ENCODE assay signal across 1 cellular context in genomic region chr20:34621383-34622367, GRCh38.
TF ChIP-seq lines count a peak whose summit lies in the region.

No MANE protein-coding gene starts in this region.

TF ChIP-seq in A549, 52 proteins besides CTCF, POLR2A, EP300 and RAD21:
- TF ChIP-seq, protein P1, sequence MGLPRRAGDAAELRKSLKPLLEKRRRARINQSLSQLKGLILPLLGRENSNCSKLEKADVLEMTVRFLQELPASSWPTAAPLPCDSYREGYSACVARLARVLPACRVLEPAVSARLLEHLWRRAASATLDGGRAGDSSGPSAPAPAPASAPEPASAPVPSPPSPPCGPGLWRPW (IDR thresholded peaks at IDR 0.05) = peak; percentile 79
- TF ChIP-seq CEBPB (IDR thresholded peaks at IDR 0.05) = peak; percentile 88 to 89
- TF ChIP-seq CHD2 (IDR thresholded peaks at IDR 0.05; ENCODE audit: low read length, partially characterized antibody) = no peak
- TF ChIP-seq GATA3 (IDR thresholded peaks at IDR 0.05; ENCODE audit: borderline replicate concordance) = peak; percentile 79
- peak; percentile 80 for TF ChIP-seq FOSL2 (IDR thresholded peaks at IDR 0.05)
- peak; percentile 87 for TF ChIP-seq FOSL2 (CRISPR knock-in tag; IDR thresholded peaks at IDR 0.05)
- no peak for TF ChIP-seq PHF8 (IDR thresholded peaks at IDR 0.05; ENCODE audit: borderline replicate concordance, low read depth)
- TF ChIP-seq BCL3 (IDR thresholded peaks at IDR 0.05) = peak; percentile 84; the same call in 1 of the 3 replicates
- TF ChIP-seq NR3C1 (IDR thresholded peaks at IDR 0.05) = no peak
- peak; percentile 71 to 86; a peak in 4 of 5 replicates for TF ChIP-seq JUN (IDR thresholded peaks at IDR 0.05)
- 0 out of 2 replicates have a peak, but pooled peaks have one; percentile 23 for TF ChIP-seq MAX (IDR thresholded peaks at IDR 0.05)
- TF ChIP-seq JUNB (IDR thresholded peaks at IDR 0.05) = peak; percentile 87
